In genomic region chr7:80521809-80522208, GRCh38 we compare ENCODE assay signal across 38 cellular contexts. TPM values are rescaled to one million over a fixed set of nuclear protein-coding genes. Genes with fewer than 3 reads are reported as not detected.
"Had no signal": no experiment of that assay in that cellular context is flagged by ENCODE, and none has a peak within 500 bp of the region (broad histone marks: within the 10 kb centered on the region; RNA-seq: fewer than 3 reads in every experiment).

No MANE protein-coding gene starts in this region.

- H3K27ac ChIP-seq: colonic mucosa, gastroesophageal sphincter, hepatocyte, pancreas, psoas muscle, sigmoid colon, upper lobe of left lung, vagina, WERI-Rb-1 had no signal

- ATAC-seq: activated CD4-positive, CD25-positive, alpha-beta regulatory T cell treated with anti-CD3 and anti-CD28 coated beads, Interleukin-2, amount 50 U/mL, for 24 hours; gastroesophageal sphincter; naive thymus-derived CD8-positive, alpha-beta T cell; pancreas; psoas muscle; stimulated activated memory B cell treated with anti-CD40 and anti-IgM and Interleukin-4, amounts not matched to agents 10 μg/mL and 1 μg/mL and 100 μg/mL, for 72 hours; stimulated activated naive CD8-positive, alpha-beta T cell treated with anti-CD3 and anti-CD28 coated beads, Interleukin-15, amount 100 ng/mL, for 72 hours had no signal

- H3K4me1 ChIP-seq: colonic mucosa, gastroesophageal sphincter, sigmoid colon, vagina had no signal

- FAIRE-seq: endometrium, kidney, pancreas, TTC549 had no signal

- H3K9me3 ChIP-seq: colonic mucosa, gastroesophageal sphincter, pancreas, psoas muscle, sigmoid colon, upper lobe of left lung, vagina had no signal

- DNase-seq: activated CD4-positive, alpha-beta T cell treated with anti-CD3 and anti-CD28 coated beads for 48 hours; activated CD4-positive, alpha-beta T cell treated with anti-CD3 and anti-CD28 coated beads, Interleukin-2, amount 50 U/mL, for 48 hours; activated CD8-positive, alpha-beta memory T cell treated with anti-CD3 and anti-CD28 coated beads for 24 hours; activated effector memory CD4-positive, alpha-beta T cell treated with Interleukin-2 at 50 U/mL for 16 hours; activated naive CD4-positive, alpha-beta T cell treated with Interleukin-2 at 50 U/mL for 16 hours; anterior cingulate cortex; cerebellar nuclear complex; colonic mucosa; effector CD8-positive, alpha-beta T cell; erythroblast; kidney; naive thymus-derived CD8-positive, alpha-beta T cell; nucleus accumbens; pancreas; psoas muscle; sigmoid colon; stimulated activated CD4-positive, alpha-beta T cell treated with anti-CD3 and anti-CD28 coated beads, Interleukin-1b, Interleukin-23, amount 100 ng/mL, for 48 hours; stimulated activated CD4-positive, alpha-beta T cell treated with anti-CD3 and anti-CD28 coated beads, Interleukin-4, amount 100 ng/mL, for 4 hours; stimulated activated CD8-positive, alpha-beta memory T cell treated with anti-CD3 and anti-CD28 coated beads, Interleukin-4, amount 100 ng/mL, for 48 hours; stimulated activated naive CD8-positive, alpha-beta T cell treated with anti-CD3 and anti-CD28 coated beads, Interleukin-15, amount 100 ng/mL, for 72 hours; substantia nigra; T-helper 9 cell; upper lobe of left lung; WERI-Rb-1 had no signal

- H3K4me3 ChIP-seq: colonic mucosa, gastroesophageal sphincter, hepatocyte, pancreas, psoas muscle, sigmoid colon, smooth muscle cell, upper lobe of left lung, vagina had no signal

- H3K27me3 ChIP-seq: colonic mucosa, gastroesophageal sphincter, hepatocyte, pancreas, sigmoid colon, upper lobe of left lung, vagina had no signal

- H3K36me3 ChIP-seq: colonic mucosa, gastroesophageal sphincter, pancreas, sigmoid colon, upper lobe of left lung, vagina, WERI-Rb-1 had no signal

RNA-seq across cellular contexts. Expression of gene GNAT3, which starts 9.9 kb away (rescaled TPM):
- total RNA-seq: colonic mucosa; dermis microvascular lymphatic vessel endothelial cell; fibroblast of lung; fibroblast of villous mesenchyme; gastroesophageal sphincter; hepatocyte; kidney; lower leg skin; mesothelial cell of epicardium; naive thymus-derived CD8-positive, alpha-beta T cell; neural crest cell; psoas muscle; sigmoid colon; smooth muscle cell; upper lobe of left lung; vagina had no signal
- polyA plus RNA-seq: fibroblast of lung; hepatocyte; naive thymus-derived CD8-positive, alpha-beta T cell; pancreas; psoas muscle; sigmoid colon; smooth muscle cell had no signal
